In genomic region chr1:26220199-26220912, GRCh38 we compare ENCODE assay signal across 19 cellular contexts. TPM values are rescaled to one million over a fixed set of nuclear protein-coding genes. Genes with fewer than 3 reads are reported as not detected.
"Had no signal": no experiment of that assay in that cellular context is flagged by ENCODE, and none has a peak within 500 bp of the region (broad histone marks: within the 10 kb centered on the region; RNA-seq: fewer than 3 reads in every experiment).

No MANE protein-coding gene starts in this region.

- H3K27ac ChIP-seq: brain microvascular endothelial cell, esophagus muscularis mucosa, psoas muscle, right lobe of liver, spleen, tibial nerve had no signal

- H3K36me3 ChIP-seq: brain microvascular endothelial cell, esophagus muscularis mucosa, right lobe of liver, spleen, tibial nerve had no signal

- ATAC-seq: naive thymus-derived CD4-positive, alpha-beta T cell; psoas muscle; right lobe of liver; stimulated activated memory B cell treated with anti-CD40 and anti-IgM and Interleukin-4, amounts not matched to agents 10 μg/mL and 1 μg/mL and 100 μg/mL, for 72 hours had no signal

- H3K4me1 ChIP-seq: psoas muscle, right lobe of liver had no signal

- H3K9me3 ChIP-seq: esophagus muscularis mucosa, psoas muscle, right lobe of liver, spleen, tibial nerve had no signal

- DNase-seq: activated CD4-positive, alpha-beta memory T cell treated with anti-CD3 and anti-CD28 coated beads for 36 hours; activated CD4-positive, alpha-beta T cell treated with anti-CD3 and anti-CD28 coated beads for 1 hour; activated gamma-delta T cell; activated T-cell treated with anti-CD3 and anti-CD28 coated beads, Interleukin-2, amount 50 U/mL, for 48 hours; brain microvascular endothelial cell; naive thymus-derived CD4-positive, alpha-beta T cell; psoas muscle; right lobe of liver; spleen; stimulated activated CD4-positive, alpha-beta T cell treated with anti-CD3 and anti-CD28 coated beads, Interleukin-1b, Interleukin-23, amount 100 ng/mL, for 48 hours; T-helper 9 cell had no signal

- H3K27me3 ChIP-seq: right lobe of liver had no signal

- H3K4me3 ChIP-seq: esophagus muscularis mucosa, psoas muscle, right lobe of liver, spleen, tibial nerve had no signal

RNA-seq across cellular contexts. Expression of gene CATSPER4, which starts 30.0 kb away (rescaled TPM):
- total RNA-seq: activated CD4-positive, alpha-beta memory T cell treated with anti-CD3 and anti-CD28 coated beads for 36 hours; dermis microvascular lymphatic vessel endothelial cell; esophagus muscularis mucosa; fibroblast of villous mesenchyme; lung microvascular endothelial cell; mononuclear cell; naive thymus-derived CD4-positive, alpha-beta T cell; omental fat pad; right lobe of liver; spleen; tibial nerve had no signal
- polyA plus RNA-seq: naive thymus-derived CD4-positive, alpha-beta T cell had no signal

RNA-seq across cellular contexts. Expression of gene CNKSR1, which starts 43.1 kb away (rescaled TPM):
- total RNA-seq: dermis microvascular lymphatic vessel endothelial cell, fibroblast of villous mesenchyme, lung microvascular endothelial cell had no signal

RNA-seq across cellular contexts. Expression of gene ZNF593OS, which starts 48.7 kb away (rescaled TPM):
- total RNA-seq: activated CD4-positive, alpha-beta memory T cell treated with anti-CD3 and anti-CD28 coated beads for 36 hours; dermis microvascular lymphatic vessel endothelial cell; esophagus muscularis mucosa; fibroblast of villous mesenchyme; lung microvascular endothelial cell; mononuclear cell; naive thymus-derived CD4-positive, alpha-beta T cell; omental fat pad; right lobe of liver; spleen; tibial nerve had no signal
